27 cellular contexts compared by ENCODE assay signal in the genomic region with DNA sequence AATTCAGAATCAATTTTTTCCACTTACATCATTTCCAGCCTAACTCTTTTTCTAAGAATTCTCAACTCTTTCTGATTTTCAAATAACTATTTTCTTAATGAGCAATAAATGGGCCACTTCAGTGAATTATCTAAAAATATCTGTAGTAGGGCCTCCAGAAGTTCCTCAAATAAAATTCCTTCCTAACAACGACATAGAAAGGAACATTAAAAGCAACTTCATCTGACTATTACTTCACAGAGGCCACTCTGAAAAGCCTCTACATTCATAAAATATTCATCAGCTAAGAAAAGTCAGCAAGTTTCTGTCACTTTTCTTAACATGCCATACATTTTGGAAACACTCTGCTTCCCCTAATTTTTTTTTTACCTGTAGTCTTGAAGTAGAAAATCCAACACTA. TPM values are rescaled to one million over a fixed set of nuclear protein-coding genes. Genes with fewer than 3 reads are reported as not detected.
A peak's percentile ranks its signal among the peaks of the same experiment; 100 is the strongest.
DNase-seq lines count a peak whose midpoint lies in the region; TF ChIP-seq lines count a peak whose summit lies in the region.
"Had no signal": no experiment of that assay in that cellular context is flagged by ENCODE, and none has a peak within 500 bp of the region (broad histone marks: within the 10 kb centered on the region; RNA-seq: fewer than 3 reads in every experiment).

No MANE protein-coding gene starts in this region.

- H3K36me3 ChIP-seq in breast epithelium = no peaks in the 10 kb centered on the region
- H3K36me3 ChIP-seq in esophagus muscularis mucosa = no peaks in the 10 kb centered on the region
- H3K36me3 ChIP-seq in osteoblast (ENCODE audit: insufficient read depth, low read length) = peaks cover 41% of the 10 kb centered on the region
- H3K36me3 ChIP-seq in MM.1S (replicated peaks; ENCODE audit: insufficient read depth, low read length) = no peaks in the 10 kb centered on the region
- H3K36me3 ChIP-seq: adrenal gland, brain microvascular endothelial cell had no signal

- no peak overlapping the region for H3K9ac ChIP-seq in MM.1S (ENCODE audit: low read length)

- peak overlapping the region; percentile 94 for H3K4me2 ChIP-seq in osteoblast (ENCODE audit: insufficient read depth, low read length)
- no peak overlapping the region for H3K4me2 ChIP-seq in MM.1S (ENCODE audit: low read depth, low read length)

- POLR2A ChIA-PET in MCF 10A (lab: Yijun Ruan, JAX) = interaction anchor here (0.8 to 1.0 kb wide), 2 partner anchors 474 to 788 kb away, joined by 3 read pairs; no protein-coding TSS in a partner anchor

- TF ChIP-seq EP300 in esophagus muscularis mucosa (IDR thresholded peaks at IDR 0.05) = no peak

- H3K9me3 ChIP-seq in breast epithelium (no peaks in the 10 kb centered on the region), esophagus muscularis mucosa (no peaks in the 10 kb centered on the region), osteoblast (ENCODE audit: low read depth, low read length) (no peaks in the 10 kb centered on the region), MM.1S (replicated peaks; ENCODE audit: insufficient read depth, low read length) (no peaks in the 10 kb centered on the region)
- H3K9me3 ChIP-seq: adrenal gland had no signal

- no peak overlapping the region for H3K4me3 Mint-ChIP-seq in MCF 10A (ENCODE audit: unreplicated experiment)
- H3K4me3 Mint-ChIP-seq: CD4-positive, alpha-beta T cell; stimulated activated naive CD8-positive, alpha-beta T cell treated with anti-CD3 and anti-CD28 coated beads, Interleukin-15, amount 100 ng/mL, for 72 hours had no signal

- DNase-seq in MCF 10A (ENCODE audit: unreplicated experiment) (no peak), breast epithelium (ENCODE audit: low spot score in 2 of 2) (no peak), esophagus muscularis mucosa (ENCODE audit: extremely low spot score) (no peak), osteoblast (ENCODE audit: insufficient read length, low spot score, missing footprints) (peak; percentile 29), DMS53 (lab: John Stamatoyannopoulos, UW) (no peak), MM.1S (no peak), SKM-1 treated with dmso at 0.1 percent for 144 hours (lab: John Stamatoyannopoulos, UW; ENCODE audit: unreplicated experiment) (no peak), midbrain (lab: John Stamatoyannopoulos, UW) (no peak)
- DNase-seq: activated CD4-positive, alpha-beta T cell treated with anti-CD3 and anti-CD28 coated beads, Interleukin-2, amount 50 U/mL, for 1 hour; activated naive CD4-positive, alpha-beta T cell treated with Interleukin-2 at 50 U/mL for 16 hours; activated T-cell treated with anti-CD3 and anti-CD28 coated beads, Interleukin-2, amount 50 U/mL, for 48 hours; adrenal gland; AML-193; brain microvascular endothelial cell; CD4-positive, alpha-beta T cell; effector CD4-positive, alpha-beta T cell; foreskin fibroblast; GOT3; NCI-H1092 treated with DMSO at 0.1 percent for 48 hours; NCI-H187; NCI-H2171 treated with DMSO at 0.1 percent for 48 hours; SHP77; small intestine; stimulated activated naive CD8-positive, alpha-beta T cell treated with anti-CD3 and anti-CD28 coated beads, Interleukin-15, amount 100 ng/mL, for 72 hours; trophoblast cell had no signal

- H3K4me3 ChIP-seq in breast epithelium = no peak overlapping the region
- H3K4me3 ChIP-seq in esophagus muscularis mucosa = no peak overlapping the region
- H3K4me3 ChIP-seq in osteoblast (ENCODE audit: insufficient read depth, low read length) = peak overlapping the region; percentile 95
- no peak overlapping the region for H3K4me3 ChIP-seq in MM.1S (ENCODE audit: low read length)
- H3K4me3 ChIP-seq: adrenal gland, GM12878 had no signal

- BruUV-seq in MCF 10A (replicated peaks; lab: Mats Ljungman, UMichigan) = no TSS peak

- H3K27me3 Mint-ChIP-seq in MCF 10A (ENCODE audit: insufficient read depth, unreplicated experiment) = no peaks in the 10 kb centered on the region

- TF ChIP-seq POLR2A in breast epithelium (IDR thresholded peaks at IDR 0.05) (no peak), esophagus muscularis mucosa (IDR thresholded peaks at IDR 0.05; ENCODE audit: low read depth) (no peak)

- H3K36me3 Mint-ChIP-seq in MCF 10A (ENCODE audit: insufficient read depth, unreplicated experiment) = peaks cover 5% of the 10 kb centered on the region

- H2AFZ ChIP-seq in osteoblast (ENCODE audit: low read length) (no peak overlapping the region), MM.1S (ENCODE audit: low read length) (no peak overlapping the region)

- H3K27me3 ChIP-seq in breast epithelium (no peaks in the 10 kb centered on the region), esophagus muscularis mucosa (peaks cover 0 to 7% (median 0%) of the 10 kb centered on the region in 4 donors), osteoblast (ENCODE audit: insufficient read depth, low read length) (no peaks in the 10 kb centered on the region), MM.1S (replicated peaks; ENCODE audit: insufficient read depth, low read length) (peaks cover 15% of the 10 kb centered on the region)
- H3K27me3 ChIP-seq: brain microvascular endothelial cell had no signal

- peaks cover 30% of the 10 kb centered on the region for H3K4me1 Mint-ChIP-seq in MCF 10A (ENCODE audit: insufficient read depth, unreplicated experiment)

- H3K4me1 ChIP-seq in breast epithelium (peaks cover 0 to 4% of the 10 kb centered on the region in 2 donors), esophagus muscularis mucosa (peaks cover 22 to 83% (median 74%) of the 10 kb centered on the region in 4 donors), osteoblast (ENCODE audit: insufficient read depth, low read length) (peaks cover 58% of the 10 kb centered on the region), MM.1S (ENCODE audit: low read length) (0 out of 2 replicates have a peak, but pooled peaks cover 4% of the 10 kb centered on the region)

- WGBS in esophagus muscularis mucosa = 8% methylated on average over 1 of the region's 1 CpG

- TF ChIP-seq CTCF in MCF 10A (IDR thresholded peaks at IDR 0.05; ENCODE audit: unreplicated experiment) (no peak), breast epithelium (IDR thresholded peaks at IDR 0.05) (no peak), esophagus muscularis mucosa (IDR thresholded peaks at IDR 0.05) (no peak), osteoblast (IDR thresholded peaks at IDR 0.05; ENCODE audit: extremely low read depth, low read depth, low read length) (no peak), MM.1S (IDR thresholded peaks at IDR 0.05; ENCODE audit: low read length) (no peak)

- H3K9me2 ChIP-seq in MM.1S (replicated peaks; ENCODE audit: insufficient read depth, low read length) = no peaks in the 10 kb centered on the region

- H3K79me2 ChIP-seq in osteoblast (ENCODE audit: insufficient read depth, low read length) (peaks cover 68% of the 10 kb centered on the region), MM.1S (ENCODE audit: low read length) (no peaks in the 10 kb centered on the region)

- CTCF ChIA-PET in MCF 10A (lab: Yijun Ruan, JAX) = interaction anchor here (0.6 to 1.0 kb wide), 7 partner anchors 24 to 1110 kb away, joined by 3 to 4 read pairs (median 3); no protein-coding TSS in a partner anchor

- intact Hi-C loops in MCF 10A (cut with micrococcal nuclease) = loop anchor here (10.0 kb wide), 2 partner anchors 596 to 1526 kb away; no protein-coding TSS in a partner anchor
- intact Hi-C loops in breast epithelium (cut with DNase I; ENCODE audit: low total_unique reads) = loop anchor here (10.0 kb wide), 1 partner anchor 1106 kb away; no protein-coding TSS in a partner anchor
- intact Hi-C loops in esophagus muscularis mucosa (cut with DNase I) = loop anchor here (5.0 to 10.0 kb wide), 3 partner anchors 84 to 596 kb away; no protein-coding TSS in a partner anchor

- peak overlapping the region; percentile 54 for H3K27ac Mint-ChIP-seq in MCF 10A (ENCODE audit: low read depth, unreplicated experiment)
- H3K27ac Mint-ChIP-seq: CD4-positive, alpha-beta T cell; stimulated activated naive CD8-positive, alpha-beta T cell treated with anti-CD3 and anti-CD28 coated beads, Interleukin-15, amount 100 ng/mL, for 72 hours had no signal

- H4K20me1 ChIP-seq in osteoblast (ENCODE audit: insufficient read depth, low read length) (peaks cover 23% of the 10 kb centered on the region), MM.1S (ENCODE audit: insufficient read depth, low read length) (no peaks in the 10 kb centered on the region)

- H3F3A ChIP-seq in MM.1S (ENCODE audit: insufficient read depth, low read length) = no peaks in the 10 kb centered on the region

- no peak overlapping the region for H3K27ac ChIP-seq in breast epithelium
- peak overlapping the region; percentile 93 to 96 (median 94) for H3K27ac ChIP-seq in esophagus muscularis mucosa (replicated peaks in 1 of 4)
- H3K27ac ChIP-seq in osteoblast (ENCODE audit: low read depth, low read length) = peak overlapping the region; percentile 98
- no peak overlapping the region for H3K27ac ChIP-seq in MM.1S (ENCODE audit: low read length)
- H3K27ac ChIP-seq: 22Rv1 had no signal

- no peaks in the 10 kb centered on the region for H3K9me3 Mint-ChIP-seq in MCF 10A (ENCODE audit: unreplicated experiment)
- H3K9me3 Mint-ChIP-seq: CD4-positive, alpha-beta T cell; stimulated activated naive CD8-positive, alpha-beta T cell treated with anti-CD3 and anti-CD28 coated beads, Interleukin-15, amount 100 ng/mL, for 72 hours had no signal

RNA-seq across cellular contexts. Expression of gene COL12A1, which starts 4.8 kb away (rescaled TPM):
- total RNA-seq in MCF 10A (2022) (110 and 136 TPM in 2 replicates), breast epithelium (100 to 1,000 TPM in 2 of 3 donors, 10 to 100 TPM in 1; 90.9 to 441 (median 281) TPM), esophagus muscularis mucosa (100 to 1,000 TPM; 309 to 477 (median 376) TPM), osteoblast (1,393 and 1,591 TPM in 2 replicates)
- total RNA-seq: CD4-positive, alpha-beta T cell had no signal

RNA-seq across cellular contexts. Expression of gene COX7A2, which starts 42.5 kb away (rescaled TPM):
- 316 and 375 TPM in 2 replicates for total RNA-seq in MCF 10A (2022)
- total RNA-seq in breast epithelium = 100 to 1,000 TPM; 171 to 206 (median 204) TPM
- 100 to 1,000 TPM; 126 to 480 (median 300) TPM for total RNA-seq in esophagus muscularis mucosa
- 72.0 and 80.7 TPM in 2 replicates for total RNA-seq in osteoblast

Comparison
In these comparisons a context has a peak if more than half of its experiments do, and no peak if none do; other contexts are left out.
1. H3K27ac ChIP-seq: peak in esophagus muscularis mucosa (4 of 4) and osteoblast (single experiment); none in breast epithelium (0 of 2) and MM.1S (single experiment).